ENCODE assay signal across 14 cellular contexts in genomic region chr9:92911496-92912475, GRCh38. TPM values are rescaled to one million over a fixed set of nuclear protein-coding genes. Genes with fewer than 3 reads are reported as not detected.
DNase-seq lines count a peak whose midpoint lies in the region; ATAC-seq and TF ChIP-seq lines count a peak whose summit lies in the region.
"Had no signal": no experiment of that assay in that cellular context is flagged by ENCODE, and none has a peak within 500 bp of the region (broad histone marks: within the 10 kb centered on the region; RNA-seq: fewer than 3 reads in every experiment).

No MANE protein-coding gene starts in this region.

- intact Hi-C loops in mucosa of descending colon (cut with DNase I, micrococcal nuclease) (no loop called here), sigmoid colon (cut with DNase I) (no loop called here), Caco-2 (cut with micrococcal nuclease; ENCODE audit: unreplicated experiment) (no loop called here)

- H3K27me3 Mint-ChIP-seq in Caco-2 (ENCODE audit: insufficient read depth, unreplicated experiment), result no peaks in the 10 kb centered on the region

- TF ChIP-seq CTCF in mucosa of descending colon (IDR thresholded peaks at IDR 0.05) (no peak), coronary artery (IDR thresholded peaks at IDR 0.05) (no peak), sigmoid colon (IDR thresholded peaks at IDR 0.05) (no peak), Caco-2 (IDR thresholded peaks at IDR 0.05; ENCODE audit: insufficient read depth in 1 of 2, low read depth in 1 of 2, low read length in 1 of 2, severe bottlenecking in 1 of 2, unreplicated experiment in 1 of 2) (no peak)

- ATAC-seq in mucosa of descending colon, result peak; percentile 11
- ATAC-seq: activated CD4-positive, CD25-positive, alpha-beta regulatory T cell treated with anti-CD3 and anti-CD28 coated beads, Interleukin-2, amount 50 U/mL, for 24 hours; activated T-cell treated with anti-CD3 and anti-CD28 coated beads, Interleukin-2, amount 50 U/mL, for 4 hours had no signal

- peak; percentile 6 for DNase-seq in COR-L47 (lab: John Stamatoyannopoulos, UW)
- peak; percentile 53 for DNase-seq in NCI-H1048 (lab: John Stamatoyannopoulos, UW)
- peak; percentile 25 to 47 for DNase-seq in T47D (ENCODE audit: low read depth in 1 of 2, low spot score in 1 of 2)
- peak in 1 of 3 donors; percentile 25 for DNase-seq in mucosa of descending colon
- DNase-seq in coronary artery (ENCODE audit: low spot score), result no peak
- no peak for DNase-seq in NCI-H128 (lab: John Stamatoyannopoulos, UW; ENCODE audit: unreplicated experiment)
- no peak for DNase-seq in sigmoid colon
- no peak for DNase-seq in Caco-2
- DNase-seq: activated T-cell treated with anti-CD3 and anti-CD28 coated beads, Interleukin-2, amount 50 U/mL, for 4 hours; CD4-positive, CD25-positive, alpha-beta regulatory T cell; stomach had no signal

- no peak overlapping the region for H3K27ac Mint-ChIP-seq in Caco-2 (ENCODE audit: unreplicated experiment)

- no peak for TF ChIP-seq EP300 in sigmoid colon (IDR thresholded peaks at IDR 0.05)

- no peaks in the 10 kb centered on the region for H3K36me3 Mint-ChIP-seq in Caco-2 (ENCODE audit: insufficient read depth, unreplicated experiment)
- H3K36me3 Mint-ChIP-seq: CD4-positive, CD25-positive, alpha-beta regulatory T cell had no signal

- no peaks in the 10 kb centered on the region for H3K9me3 ChIP-seq in mucosa of descending colon
- no peaks in the 10 kb centered on the region for H3K9me3 ChIP-seq in sigmoid colon
- no peaks in the 10 kb centered on the region for H3K9me3 ChIP-seq in Caco-2
- H3K9me3 ChIP-seq: stomach had no signal

- POLR2A ChIA-PET in Caco-2 (lab: Charles Lee), result no interaction called here

- H3K4me1 Mint-ChIP-seq in Caco-2 (ENCODE audit: low read depth, unreplicated experiment), result peaks cover 13% of the 10 kb centered on the region

- in situ Hi-C loops in T47D (cut with HindIII; ENCODE audit: low pct_unique_long_range_greater_than_20kb, low sequenced_read_pairs), result no loop called here

- H3K9me3 Mint-ChIP-seq in Caco-2 (ENCODE audit: unreplicated experiment), result no peaks in the 10 kb centered on the region
- H3K9me3 Mint-ChIP-seq: activated T-cell treated with anti-CD3 and anti-CD28 coated beads, Interleukin-2, amount 50 U/mL, for 4 hours had no signal

- no peak for TF ChIP-seq POLR2A in sigmoid colon (IDR thresholded peaks at IDR 0.05)

- no peak overlapping the region for H3K4me3 Mint-ChIP-seq in Caco-2 (ENCODE audit: unreplicated experiment)
- H3K4me3 Mint-ChIP-seq: activated T-cell treated with anti-CD3 and anti-CD28 coated beads, Interleukin-2, amount 50 U/mL, for 4 hours; CD4-positive, CD25-positive, alpha-beta regulatory T cell had no signal

- H3K4me3 ChIP-seq in mucosa of descending colon (no peak overlapping the region), coronary artery (no peak overlapping the region), sigmoid colon (no peak overlapping the region), Caco-2 (ENCODE audit: low read depth, low read length) (no peak overlapping the region)
- H3K4me3 ChIP-seq: stomach had no signal

- BruUV-seq in Caco-2 (replicated peaks; lab: Mats Ljungman, UMichigan), result no TSS peak

- H3K4me1 ChIP-seq in mucosa of descending colon (ENCODE audit: low read depth) (no peaks in the 10 kb centered on the region), sigmoid colon (peaks cover 0 to 6% (median 0%) of the 10 kb centered on the region in 4 donors), Caco-2 (no peaks in the 10 kb centered on the region)

- CTCF ChIA-PET in Caco-2 (lab: Charles Lee), result no interaction called here

- H3K27me3 ChIP-seq in sigmoid colon, result peaks cover 0 to 19% (median 0%) of the 10 kb centered on the region in 3 donors
- H3K27me3 ChIP-seq in Caco-2 (replicated peaks; ENCODE audit: control insufficient read depth, insufficient read depth, low read length), result no peaks in the 10 kb centered on the region

- WGBS in sigmoid colon, 2 donors, result 15 to 46% methylated on average over 11 of the region's 11 CpGs

- H3K27ac ChIP-seq in coronary artery (no peak overlapping the region), sigmoid colon (no peak overlapping the region)
- H3K27ac ChIP-seq: stomach had no signal

- H3K36me3 ChIP-seq in mucosa of descending colon (ENCODE audit: low read depth) (no peaks in the 10 kb centered on the region), sigmoid colon (no peaks in the 10 kb centered on the region), Caco-2 (ENCODE audit: control insufficient read depth, insufficient read depth, low read length) (no peaks in the 10 kb centered on the region)
- H3K36me3 ChIP-seq: stomach had no signal

RNA-seq across cellular contexts. Expression of gene ZNF484, which starts 33.9 kb away (rescaled TPM):
- total RNA-seq in mucosa of descending colon (10 to 100 TPM in 1 of 3 donors, 1 to 10 TPM in 2; 5.0 to 10.9 (median 7.5) TPM), sigmoid colon (10 to 100 TPM; 11.2 to 21.6 (median 13.6) TPM), Caco-2 (2022) (3.3 and 3.6 TPM in 2 replicates)
- 1 to 10 TPM in 1 of 3 donors, under 1 TPM in 2; 0.60 to 2.1 (median 0.92) TPM for polyA plus RNA-seq in sigmoid colon

RNA-seq across cellular contexts. Expression of gene FGD3, which starts 35.5 kb away (rescaled TPM):
- total RNA-seq in mucosa of descending colon, result 1 to 10 TPM; 3.3 to 5.4 (median 5.3) TPM
- total RNA-seq in sigmoid colon, result 1 to 10 TPM; 2.5 to 5.3 (median 4.2) TPM
- polyA plus RNA-seq in sigmoid colon, result 10 to 100 TPM in 1 of 3 donors, 1 to 10 TPM in 2; 1.8 to 18.0 (median 2.5) TPM
- 25.7 and 26.6 TPM in 2 replicates for total RNA-seq in Caco-2 (2022)
- total RNA-seq: LHCN-M2, pulmonary artery endothelial cell had no signal

Comparison
In these comparisons a context has a peak if more than half of its experiments do, and no peak if none do; other contexts are left out.
1. DNase-seq: peak in COR-L47 (single experiment), NCI-H1048 (single experiment) and T47D (2 of 2); none in coronary artery (single experiment), NCI-H128 (single experiment), sigmoid colon (single experiment) and Caco-2 (0 of 2).